Comparison of ENCODE assay signal across 8 cellular contexts in the genomic region with DNA sequence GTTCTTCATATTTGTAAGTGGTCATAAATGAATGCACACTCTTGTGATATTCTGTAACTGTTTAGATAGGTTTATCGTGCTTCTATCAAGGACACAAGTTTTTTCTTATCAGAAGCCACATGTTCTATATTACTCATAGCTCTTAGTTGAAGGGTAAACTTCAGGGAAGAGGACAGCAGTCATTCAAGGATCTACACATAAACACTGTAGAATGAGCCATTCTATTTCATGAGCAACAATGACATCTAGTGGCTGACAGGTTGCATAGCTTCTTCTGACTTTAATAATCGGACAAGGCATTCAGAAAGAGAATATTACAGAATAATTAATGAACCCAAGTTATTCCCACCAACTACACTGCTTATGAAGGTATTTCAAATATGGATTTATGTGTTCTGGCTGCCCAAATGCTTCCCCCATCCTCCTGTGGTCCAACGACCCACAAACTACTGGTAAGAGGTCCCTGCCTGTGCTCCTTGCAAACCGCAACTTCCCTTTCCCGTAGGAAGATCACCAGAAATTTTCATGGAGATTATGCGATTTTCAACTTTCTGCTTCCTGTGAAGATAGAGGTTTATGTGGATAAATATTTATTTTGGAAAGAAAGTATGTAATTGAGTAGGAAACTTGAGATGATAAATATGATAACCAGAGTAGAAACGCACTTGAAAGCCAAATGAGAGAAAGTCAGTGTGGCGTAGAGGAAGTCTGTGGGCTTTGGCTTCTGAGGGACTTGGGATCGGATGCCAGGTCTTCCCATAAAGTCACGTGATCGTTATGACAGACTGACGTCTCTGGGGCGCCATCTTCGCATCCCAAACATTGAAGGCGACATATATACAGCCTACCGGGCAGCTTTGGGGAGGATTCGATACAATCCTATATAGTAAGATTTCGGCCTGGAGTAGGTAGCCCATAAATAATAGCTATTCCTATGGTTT. TPM values are rescaled to one million over a fixed set of nuclear protein-coding genes. Genes with fewer than 3 reads are reported as not detected.
DNase-seq lines count a peak whose midpoint lies in the region; ATAC-seq and TF ChIP-seq lines count a peak whose summit lies in the region.

No MANE protein-coding gene starts in this region.

- TF ChIP-seq CTCF in LNCAP (IDR thresholded peaks at IDR 0.05) (peak; percentile 90), endothelial cell (IDR thresholded peaks at IDR 0.05; ENCODE audit: unreplicated experiment) (peak; percentile 75), mesothelial cell of epicardium (IDR thresholded peaks at IDR 0.05; ENCODE audit: unreplicated experiment) (peak; percentile 70)

- H3K27me3 Mint-ChIP-seq in endothelial cell (ENCODE audit: unreplicated experiment) (no peaks in the 10 kb centered on the region), mesothelial cell of epicardium (ENCODE audit: low read depth) (peaks cover 6% of the 10 kb centered on the region)

- no peaks in the 10 kb centered on the region for H3K9me3 Mint-ChIP-seq in endothelial cell (ENCODE audit: unreplicated experiment)
- peaks cover under 1% of the 10 kb centered on the region for H3K9me3 Mint-ChIP-seq in mesothelial cell of epicardium

- no peaks in the 10 kb centered on the region for H3K36me3 Mint-ChIP-seq in endothelial cell (ENCODE audit: low read depth, unreplicated experiment)
- no peaks in the 10 kb centered on the region for H3K36me3 Mint-ChIP-seq in mesothelial cell of epicardium

- no peak for DNase-seq in Right ventricle myocardium inferior (ENCODE audit: missing footprints)
- DNase-seq in cardiac septum (ENCODE audit: low spot score) = no peak
- peak; percentile 87 for DNase-seq in H4 (ENCODE audit: low spot score)
- DNase-seq in RKO (ENCODE audit: low spot score) = peak; percentile 79
- no peak for DNase-seq in endothelial cell (ENCODE audit: low spot score)
- DNase-seq in mesothelial cell of epicardium (ENCODE audit: low spot score in 2 of 2, unreplicated experiment in 2 of 2) = no peak
- no peak for DNase-seq in stimulated activated CD4-positive, alpha-beta T cell treated with anti-CD3 and anti-CD28 coated beads, Interleukin-4, amount 100 ng/mL, for 4 hours

- peak; percentile 68 for ATAC-seq in Right ventricle myocardium inferior

- H3K4me3 Mint-ChIP-seq in endothelial cell (ENCODE audit: unreplicated experiment) = no peak overlapping the region
- H3K4me3 Mint-ChIP-seq in mesothelial cell of epicardium = no peak overlapping the region

- intact Hi-C loops in Right ventricle myocardium inferior (cut with DNase I) = loop anchor here (2.0 to 10.0 kb wide), 4 partner anchors 264 to 886 kb away; a partner anchor contains a TSS
- intact Hi-C loops in cardiac septum (cut with DNase I) = loop anchor here (2.0 to 5.0 kb wide), 2 partner anchors 440 to 886 kb away; no protein-coding TSS in a partner anchor

- peaks cover 6% of the 10 kb centered on the region for H3K4me1 Mint-ChIP-seq in endothelial cell (ENCODE audit: unreplicated experiment)
- peaks cover 25% of the 10 kb centered on the region for H3K4me1 Mint-ChIP-seq in mesothelial cell of epicardium

- no peak overlapping the region for H3K27ac Mint-ChIP-seq in endothelial cell (ENCODE audit: unreplicated experiment)
- no peak overlapping the region for H3K27ac Mint-ChIP-seq in mesothelial cell of epicardium

RNA-seq across cellular contexts. Expression of a gene that starts 16.7 kb away (rescaled TPM):
- not detected for total RNA-seq in Right ventricle myocardium inferior
- total RNA-seq in cardiac septum = not detected
- total RNA-seq in H4 (2014; rRNA removed; shearing (Covaris generic)) = 0.06 TPM in 1 of 2 replicates, not detected in the other
- not detected for total RNA-seq in endothelial cell (ENCODE audit: unreplicated experiment)
- 0.09 to 0.11 TPM (median 0.11 TPM) in 3 replicates for total RNA-seq in mesothelial cell of epicardium

Comparison
In these comparisons a context has a peak if more than half of its experiments do, and no peak if none do; other contexts are left out.
1. DNase-seq: peak in H4 (single experiment) and RKO (single experiment); none in Right ventricle myocardium inferior (single experiment), cardiac septum (single experiment), endothelial cell (single experiment), mesothelial cell of epicardium (0 of 2) and stimulated activated CD4-positive, alpha-beta T cell treated with anti-CD3 and anti-CD28 coated beads, Interleukin-4, amount 100 ng/mL, for 4 hours (0 of 2).
2. Peak in every context shown above with its lines, with median percentiles within 50 percentile points of each other: CTCF ChIP-seq.